20 cellular contexts compared by ENCODE assay signal in genomic region chr14:28774764-28775738, GRCh38. TPM values are rescaled to one million over a fixed set of nuclear protein-coding genes. Genes with fewer than 3 reads are reported as not detected.
A peak's percentile ranks its signal among the peaks of the same experiment; 100 is the strongest.
DNase-seq lines count a peak whose midpoint lies in the region; ATAC-seq and TF ChIP-seq lines count a peak whose summit lies in the region.
"Had no signal": no experiment of that assay in that cellular context is flagged by ENCODE, and none has a peak within 500 bp of the region (broad histone marks: within the 10 kb centered on the region; RNA-seq: fewer than 3 reads in every experiment).

No MANE protein-coding gene starts in this region.

- no peaks in the 10 kb centered on the region for H3K9me3 Mint-ChIP-seq in nephron progenitor cell

- DNase-seq in caudate nucleus (lab: John Stamatoyannopoulos, UW) (peak in 1 of 61 donors; percentile 18), nephron progenitor cell (no peak), tibial nerve (ENCODE audit: low spot score in 2 of 2) (no peak), GM19240 (ENCODE audit: insufficient read length, low spot score) (no peak), NCI-H2107 (lab: John Stamatoyannopoulos, UW) (no peak)
- DNase-seq: activated CD4-positive, alpha-beta T cell treated with anti-CD3 and anti-CD28 coated beads, Interleukin-2, amount 50 U/mL, for 4 hours; foreskin keratinocyte; NK-92 treated with Interleukin-12 subunit alpha and Interleukin-12 subunit beta, amount 100 ng/mL, for 24 hours; SHP77 treated with DMSO at 0.1 percent for 48 hours; stimulated activated CD8-positive, alpha-beta memory T cell treated with anti-CD3 and anti-CD28 coated beads, Interleukin-4, amount 100 ng/mL, for 48 hours; T1000; upper lobe of right lung had no signal

- H3K4me3 Mint-ChIP-seq in nephron progenitor cell: no peak overlapping the region

- peak; percentile 17 for ATAC-seq in HG02870 (IDR thresholded peaks at IDR 0.05; ENCODE audit: unreplicated experiment)

- no peak overlapping the region for H3K27ac Mint-ChIP-seq in nephron progenitor cell

- H3K4me1 Mint-ChIP-seq in nephron progenitor cell: peaks cover 5% of the 10 kb centered on the region

- H3K9me3 ChIP-seq in ES-I3 (ENCODE audit: control insufficient read depth, insufficient read depth, low read length) (no peaks in the 10 kb centered on the region), tibial nerve (no peaks in the 10 kb centered on the region)
- H3K9me3 ChIP-seq: ascending aorta, prostate gland, upper lobe of right lung had no signal

- TF ChIP-seq CTCF in nephron progenitor cell (IDR thresholded peaks at IDR 0.05): peak; percentile 17
- no peak for TF ChIP-seq CTCF in tibial nerve (IDR thresholded peaks at IDR 0.05)

- TF ChIP-seq EP300 in tibial nerve (IDR thresholded peaks at IDR 0.05): peak in 1 of 2 donors; percentile 15

- H3K27me3 Mint-ChIP-seq in nephron progenitor cell (ENCODE audit: low read depth, poor library complexity): peaks cover 100% of the 10 kb centered on the region

- H3K27ac ChIP-seq in caudate nucleus (ENCODE audit: low read depth, low read length): peak overlapping the region; percentile 87
- no peak overlapping the region for H3K27ac ChIP-seq in tibial nerve
- H3K27ac ChIP-seq: ascending aorta; BLaER1 treated with 17β-estradiol and CSF1 and Interleukin-3, amounts not matched to agents 10 nM and 100 nM; foreskin keratinocyte; KMS-11; prostate gland; upper lobe of right lung had no signal

- peaks cover 3 to 100% of the 10 kb centered on the region in 2 donors for H3K27me3 ChIP-seq in tibial nerve
- H3K27me3 ChIP-seq: ascending aorta had no signal

- no peaks in the 10 kb centered on the region for H3K36me3 ChIP-seq in ES-I3 (ENCODE audit: insufficient read depth, low read length)
- H3K36me3 ChIP-seq in tibial nerve: no peaks in the 10 kb centered on the region
- H3K36me3 ChIP-seq: ascending aorta; BLaER1 treated with 17β-estradiol and CSF1 and Interleukin-3, amounts not matched to agents 10 nM and 100 nM; prostate gland; upper lobe of right lung had no signal

- no peak overlapping the region for H3K4me3 ChIP-seq in tibial nerve
- H3K4me3 ChIP-seq: ascending aorta; BLaER1 treated with 17β-estradiol and CSF1 and Interleukin-3, amounts not matched to agents 10 nM and 100 nM; prostate gland; upper lobe of right lung had no signal

- H3K4me1 ChIP-seq in ES-I3 (ENCODE audit: insufficient read depth, low read length): peaks cover 4% of the 10 kb centered on the region
- H3K4me1 ChIP-seq in tibial nerve: peaks cover 0 to 21% (median 0%) of the 10 kb centered on the region in 4 donors
- H3K4me1 ChIP-seq: ascending aorta; BLaER1 treated with 17β-estradiol and CSF1 and Interleukin-3, amounts not matched to agents 10 nM and 100 nM; foreskin keratinocyte; prostate gland; upper lobe of right lung had no signal

- WGBS in tibial nerve, 2 donors: 7 to 8% methylated on average over 29 of the region's 29 CpGs

- H3K36me3 Mint-ChIP-seq in nephron progenitor cell (ENCODE audit: low read depth): no peaks in the 10 kb centered on the region

- no peak for TF ChIP-seq POLR2A in tibial nerve (IDR thresholded peaks at IDR 0.05)

- H3K9ac ChIP-seq in ES-I3 (ENCODE audit: low read depth, low read length): peak overlapping the region; percentile 14; the same call in 1 of the 2 replicates
- H3K9ac ChIP-seq: BLaER1 treated with 17β-estradiol and CSF1 and Interleukin-3, amounts not matched to agents 10 nM and 100 nM; KMS-11 had no signal

RNA-seq across cellular contexts. Expression of gene FOXG1, which starts 8.5 kb away (rescaled TPM):
- total RNA-seq in tibial nerve: not detected
- total RNA-seq: ascending aorta, dermis microvascular lymphatic vessel endothelial cell, foreskin keratinocyte, mucosa of gallbladder, upper lobe of right lung had no signal
